8 cellular contexts compared by ENCODE assay signal in genomic region chr1:18956189-18957135, GRCh38. TPM values are rescaled to one million over a fixed set of nuclear protein-coding genes. Genes with fewer than 3 reads are reported as not detected.
DNase-seq lines count a peak whose midpoint lies in the region; ATAC-seq and TF ChIP-seq lines count a peak whose summit lies in the region.

Gene IFFO2, minus strand, starts transcription at chr1:18956676. Its CDS starts 344 bp downstream, at chr1:18956332.

- CTCF ChIA-PET in activated CD8-positive, alpha-beta T cell treated with anti-CD3 and anti-CD28 coated beads, Interleukin-2, amount 10 ng/mL, durations not matched to agents 7 days and 5 days (lab: Charles Lee), result interaction anchor here (1.0 to 10.1 kb wide), 8 partner anchors 14 to 151 kb away, joined by 3 to 116 read pairs (median 10); partner anchors contain the start of gene ALDH4A1

- peak within 1 kb of the TSS; percentile 77 for H3K4me3 Mint-ChIP-seq in activated CD8-positive, alpha-beta T cell treated with anti-CD3 and anti-CD28 coated beads, Interleukin-2, amount 10 ng/mL, durations not matched to agents 7 days and 5 days

- ATAC-seq in GM19324 (IDR thresholded peaks at IDR 0.05; ENCODE audit: low FRiP score, unreplicated experiment) (peak; percentile 89), HG03457 (IDR thresholded peaks at IDR 0.05; ENCODE audit: unreplicated experiment) (peak; percentile 42), lower lobe of right lung (peak; percentile 96 to 98)
- peak; percentile 74 for ATAC-seq in activated CD8-positive, alpha-beta T cell treated with anti-CD3 and anti-CD28 coated beads, Interleukin-2, amount 10 ng/mL, durations not matched to agents 7 days and 5 days

- peak within 1 kb of the TSS; percentile 72 for H3K27ac Mint-ChIP-seq in activated CD8-positive, alpha-beta T cell treated with anti-CD3 and anti-CD28 coated beads, Interleukin-2, amount 10 ng/mL, durations not matched to agents 7 days and 5 days

- H3K27ac ChIP-seq in lower lobe of right lung, result peak within 1 kb of the TSS; percentile 83

- H3K36me3 ChIP-seq in lower lobe of right lung, result no peaks in the 10 kb centered on the region

- H3K9me3 Mint-ChIP-seq in activated CD8-positive, alpha-beta T cell treated with anti-CD3 and anti-CD28 coated beads, Interleukin-2, amount 10 ng/mL, durations not matched to agents 7 days and 5 days (ENCODE audit: insufficient read depth), result no peaks in the 10 kb centered on the region

- H3K36me3 Mint-ChIP-seq in activated CD8-positive, alpha-beta T cell treated with anti-CD3 and anti-CD28 coated beads, Interleukin-2, amount 10 ng/mL, durations not matched to agents 7 days and 5 days (ENCODE audit: low read depth), result no peaks in the 10 kb centered on the region

- no peaks in the 10 kb centered on the region for H3K9me3 ChIP-seq in lower lobe of right lung

- no peak for TF ChIP-seq CTCF in lower lobe of right lung (IDR thresholded peaks at IDR 0.05)

- peaks cover 47% of the 10 kb centered on the region for H3K4me1 ChIP-seq in lower lobe of right lung

- peaks cover 60% of the 10 kb centered on the region for H3K4me1 Mint-ChIP-seq in activated CD8-positive, alpha-beta T cell treated with anti-CD3 and anti-CD28 coated beads, Interleukin-2, amount 10 ng/mL, durations not matched to agents 7 days and 5 days (ENCODE audit: low read depth)

- peak within 1 kb of the TSS; percentile 75 for H3K4me3 ChIP-seq in lower lobe of right lung

- H3K27me3 Mint-ChIP-seq in activated CD8-positive, alpha-beta T cell treated with anti-CD3 and anti-CD28 coated beads, Interleukin-2, amount 10 ng/mL, durations not matched to agents 7 days and 5 days (ENCODE audit: low read depth), result peaks cover 45% of the 10 kb centered on the region

- intact Hi-C loops in lower lobe of right lung (cut with DNase I), result no loop called here

- peak; percentile 58 to 98 (median 95) for DNase-seq in C1 segment of cervical spinal cord (lab: John Stamatoyannopoulos, UW)
- peak; percentile 77 for DNase-seq in NCI-H82 treated with DMSO at 0.1 percent for 48 hours (lab: John Stamatoyannopoulos, UW; ENCODE audit: unreplicated experiment)
- peak; percentile 97 for DNase-seq in activated CD8-positive, alpha-beta T cell treated with anti-CD3 and anti-CD28 coated beads, Interleukin-2, amount 10 ng/mL, durations not matched to agents 7 days and 5 days
- DNase-seq in ecto neural progenitor cell (ENCODE audit: low spot score), result peak; percentile 99
- peak; percentile 98 for DNase-seq in lower lobe of right lung
- peak; percentile 99 for DNase-seq in stimulated activated CD4-positive, alpha-beta T cell treated with anti-CD3 and anti-CD28 coated beads, Interleukin-4, amount 100 ng/mL, for 48 hours (ENCODE audit: low read depth in 2 of 2)

- H3K27me3 ChIP-seq in lower lobe of right lung (ENCODE audit: low read depth), result no peaks in the 10 kb centered on the region

- POLR2A ChIA-PET in activated CD8-positive, alpha-beta T cell treated with anti-CD3 and anti-CD28 coated beads, Interleukin-2, amount 10 ng/mL, durations not matched to agents 7 days and 5 days (lab: Charles Lee), result interaction anchor here (0.7 to 3.6 kb wide), 2 partner anchors 11 to 30 kb away, joined by 3 to 47 read pairs; no protein-coding TSS in a partner anchor

RNA-seq across cellular contexts. Expression of gene IFFO2, which starts in this region (rescaled TPM):
- total RNA-seq in activated CD8-positive, alpha-beta T cell treated with anti-CD3 and anti-CD28 coated beads, Interleukin-2, amount 10 ng/mL, durations not matched to agents 7 days and 5 days, result 1 to 10 TPM; 7.2 to 8.2 TPM
- total RNA-seq in lower lobe of right lung, result 9.8 TPM

Comparison
In these comparisons a context has a peak if more than half of its experiments do, and no peak if none do; other contexts are left out.
1. Peak in every context shown above with its lines: DNase-seq, ATAC-seq, H3K4me3 ChIP-seq and H3K27ac ChIP-seq.
2. ATAC-seq: peak in every context shown above with its lines; median percentile 97 in lower lobe of right lung; 89 in GM19324; 74 in activated CD8-positive, alpha-beta T cell treated with anti-CD3 and anti-CD28 coated beads, Interleukin-2, amount 10 ng/mL, durations not matched to agents 7 days and 5 days; 42 in HG03457.